In the genomic region with DNA sequence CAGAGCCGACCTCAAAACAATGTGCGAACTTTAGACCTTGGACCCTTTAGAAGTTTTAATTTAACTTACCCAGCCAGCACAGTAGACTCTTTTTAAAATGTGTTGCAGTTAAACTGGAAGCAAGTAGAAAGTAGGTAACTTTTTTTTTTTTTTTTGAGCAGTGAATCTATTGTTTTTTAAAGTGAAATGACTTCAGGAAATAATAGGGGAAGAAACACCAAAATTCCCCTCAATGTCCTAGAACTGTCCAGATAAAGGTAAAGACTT, we compare ENCODE assay signal across 1 cellular context.
TF ChIP-seq lines count a peak whose summit lies in the region.

No MANE protein-coding gene starts in this region.

TF ChIP-seq in H1, 55 proteins besides CTCF, POLR2A, EP300 and RAD21 (continued from another document):
- TF ChIP-seq JUN (IDR thresholded peaks at IDR 0.05; ENCODE audit: low read depth, low read length) (no peak), SAP30 (IDR thresholded peaks at IDR 0.05; ENCODE audit: insufficient read depth, insufficient replicate concordance, low read length) (no peak), ASH2L (IDR thresholded peaks at IDR 0.05; ENCODE audit: low read length) (no peak), SUZ12 (IDR thresholded peaks at IDR 0.05; ENCODE audit: low read length) (no peak), NRF1 (IDR thresholded peaks at IDR 0.05; ENCODE audit: low read depth, low read length) (no peak), RXRA (IDR thresholded peaks at IDR 0.05; ENCODE audit: insufficient read depth, low read depth, low read length) (no peak), HDAC6 (IDR thresholded peaks at IDR 0.05; ENCODE audit: low read depth, low read length) (no peak), CHD2 (IDR thresholded peaks at IDR 0.05; ENCODE audit: low read length) (no peak)
- TF ChIP-seq, protein P1, sequence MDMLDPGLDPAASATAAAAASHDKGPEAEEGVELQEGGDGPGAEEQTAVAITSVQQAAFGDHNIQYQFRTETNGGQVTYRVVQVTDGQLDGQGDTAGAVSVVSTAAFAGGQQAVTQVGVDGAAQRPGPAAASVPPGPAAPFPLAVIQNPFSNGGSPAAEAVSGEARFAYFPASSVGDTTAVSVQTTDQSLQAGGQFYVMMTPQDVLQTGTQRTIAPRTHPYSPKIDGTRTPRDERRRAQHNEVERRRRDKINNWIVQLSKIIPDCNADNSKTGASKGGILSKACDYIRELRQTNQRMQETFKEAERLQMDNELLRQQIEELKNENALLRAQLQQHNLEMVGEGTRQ (IDR thresholded peaks at IDR 0.05; ENCODE audit: low read length) = no peak
